ENCODE assay signal across 12 cellular contexts in the genomic region with DNA sequence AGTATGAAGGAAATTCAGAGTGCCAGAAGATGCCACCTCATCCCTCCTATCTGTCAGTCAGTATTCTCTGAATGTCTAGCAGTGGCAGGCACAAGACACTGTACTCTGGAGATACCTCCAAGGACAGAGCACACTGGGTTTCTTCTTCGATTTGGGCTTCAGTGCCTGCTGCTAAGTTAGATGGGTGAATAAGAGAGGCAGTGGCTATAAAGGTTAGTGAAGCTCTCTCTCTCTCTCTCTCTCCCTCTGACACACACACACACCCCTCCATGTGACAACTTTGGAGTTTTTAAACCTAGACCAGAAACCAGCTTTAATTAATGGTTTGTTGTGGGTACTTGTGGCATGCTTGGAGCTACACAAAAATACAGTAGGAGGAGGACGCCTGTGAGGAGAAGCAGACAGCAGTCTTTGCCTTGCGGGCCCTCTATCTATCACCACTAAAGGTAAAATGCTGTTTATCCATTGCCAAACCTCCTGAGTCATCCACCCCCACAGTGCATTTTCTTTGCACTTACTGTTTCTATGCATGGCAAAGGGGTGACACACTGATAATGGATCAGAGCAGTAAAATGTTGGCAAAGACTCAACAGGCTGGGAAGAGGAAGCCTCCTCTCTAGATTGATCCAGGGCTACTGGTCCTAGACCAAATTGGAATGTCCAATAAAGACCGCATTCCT.
DNase-seq lines count a peak whose midpoint lies in the region; ATAC-seq, FAIRE-seq and TF ChIP-seq lines count a peak whose summit lies in the region.
"Had no signal": no experiment of that assay in that cellular context is flagged by ENCODE, and none has a peak within 500 bp of the region (broad histone marks: within the 10 kb centered on the region; RNA-seq: fewer than 3 reads in every experiment).

No MANE protein-coding gene starts in this region.

- H3K79me2 ChIP-seq in keratinocyte (ENCODE audit: control insufficient read depth, insufficient read depth, low read length): no peaks in the 10 kb centered on the region

- H3K4me1 ChIP-seq in keratinocyte (ENCODE audit: control insufficient read depth, extremely low read depth, insufficient read depth, low read length): peaks cover 33% of the 10 kb centered on the region

- H3K9me3 ChIP-seq in AG04450 (ENCODE audit: control insufficient read depth, insufficient read depth, low read length) (no peaks in the 10 kb centered on the region), keratinocyte (ENCODE audit: control insufficient read depth, low read depth, low read length) (no peaks in the 10 kb centered on the region)

- no peak overlapping the region for H3K27ac Mint-ChIP-seq in T-helper 2 cell treated with Interferon-gamma antibody and Interleukin-4, amounts not matched to agents 5 μg/mL and 100 μg/mL, for 36 hours

- POLR2A ChIA-PET in AG04450 (lab: Yijun Ruan, JAX): interaction anchor here (0.6 to 0.9 kb wide), 3 partner anchors 170 to 445 kb away, joined by 3 to 6 read pairs (median 4); no protein-coding TSS in a partner anchor

- dilution Hi-C loops in keratinocyte (cut with MboI; ENCODE audit: extremely low pct_ligation_motif_present, low sequenced_read_pairs): no loop called here

- H4K20me1 ChIP-seq in keratinocyte (ENCODE audit: control insufficient read depth, extremely low read depth, insufficient read depth, low read length): no peaks in the 10 kb centered on the region

- in situ Hi-C loops in astrocyte of the cerebellum (cut with HindIII; ENCODE audit: low sequenced_read_pairs): no loop called here

- TF ChIP-seq CTCF in AG04450 (IDR thresholded peaks at IDR 0.05; ENCODE audit: low read depth, low read length) (no peak), astrocyte of the cerebellum (IDR thresholded peaks at IDR 0.05; ENCODE audit: low read depth, low read length, missing control alignments) (no peak), keratinocyte (optimal IDR thresholded peaks at IDR 0.05 in 1 of 3, IDR thresholded peaks at IDR 0.05 in 1 of 3, conservative IDR thresholded peaks at IDR 0.05 in 1 of 3; ENCODE audit: extremely low read depth in 1 of 3, insufficient read depth in 2 of 3, low read length in 3 of 3) (no peak)

- no peak overlapping the region for H3K4me3 Mint-ChIP-seq in T-helper 2 cell treated with Interferon-gamma antibody and Interleukin-4, amounts not matched to agents 5 μg/mL and 100 μg/mL, for 36 hours

- H3K27ac ChIP-seq in AG04450 (ENCODE audit: low read depth, low read length) (peak overlapping the region; percentile 65), keratinocyte (ENCODE audit: control insufficient read depth, insufficient read depth, low read length) (peak overlapping the region; percentile 57)

- peak overlapping the region; percentile 52 for H3K4me2 ChIP-seq in keratinocyte (ENCODE audit: control insufficient read depth, extremely low read depth, insufficient read depth, low read depth, low read length)

- no peaks in the 10 kb centered on the region for H3K9me3 Mint-ChIP-seq in T-helper 2 cell treated with Interferon-gamma antibody and Interleukin-4, amounts not matched to agents 5 μg/mL and 100 μg/mL, for 36 hours

- peaks cover 38% of the 10 kb centered on the region for H3K27me3 Mint-ChIP-seq in T-helper 2 cell treated with Interferon-gamma antibody and Interleukin-4, amounts not matched to agents 5 μg/mL and 100 μg/mL, for 36 hours (ENCODE audit: low read depth)

- no peak overlapping the region for H3K4me3 ChIP-seq in AG04450 (ENCODE audit: low read depth, low read length)
- H3K4me3 ChIP-seq in astrocyte of the cerebellum (ENCODE audit: low read depth, low read length): no peak overlapping the region
- no peak overlapping the region for H3K4me3 ChIP-seq in keratinocyte (ENCODE audit: control insufficient read depth in 2 of 3, extremely low read depth in 1 of 3, insufficient read depth in 2 of 3, low read depth in 1 of 3, low read length in 3 of 3)

- H3K9ac ChIP-seq in keratinocyte (ENCODE audit: control insufficient read depth, extremely low read depth, insufficient read depth, low read length): no peak overlapping the region

- H3K27me3 ChIP-seq in AG04450 (ENCODE audit: control insufficient read depth, insufficient read depth, low read length): peaks cover 17% of the 10 kb centered on the region
- peaks cover 18% of the 10 kb centered on the region for H3K27me3 ChIP-seq in keratinocyte (ENCODE audit: control insufficient read depth, extremely low read depth, insufficient read depth, low read length)

- DNase-seq in AG04450 (ENCODE audit: low read depth, low spot score) (peak; percentile 87), HPDE6-E6E7 (ENCODE audit: extremely low spot score) (peak; percentile 94), astrocyte of the cerebellum (ENCODE audit: low read depth) (peak; percentile 86), keratinocyte (ENCODE audit: low read depth, low spot score) (peak; percentile 81), NCI-H1048 (lab: John Stamatoyannopoulos, UW) (no peak), C1 segment of cervical spinal cord (lab: John Stamatoyannopoulos, UW) (no peak)
- no peak for DNase-seq in T-helper 2 cell treated with Interferon-gamma antibody and Interleukin-4, amounts not matched to agents 5 μg/mL and 100 μg/mL, for 36 hours (ENCODE audit: low spot score)
- DNase-seq: dermis blood vessel endothelial cell, left cardiac atrium, NCI-H510A, right cardiac atrium had no signal

- peaks cover 8% of the 10 kb centered on the region for H3K4me1 Mint-ChIP-seq in T-helper 2 cell treated with Interferon-gamma antibody and Interleukin-4, amounts not matched to agents 5 μg/mL and 100 μg/mL, for 36 hours (ENCODE audit: low read depth)

- no peaks in the 10 kb centered on the region for H3K36me3 Mint-ChIP-seq in T-helper 2 cell treated with Interferon-gamma antibody and Interleukin-4, amounts not matched to agents 5 μg/mL and 100 μg/mL, for 36 hours (ENCODE audit: low read depth)

- H3K9me1 ChIP-seq in keratinocyte (ENCODE audit: control insufficient read depth, extremely low read depth, insufficient read depth, low read length): no peaks in the 10 kb centered on the region

- FAIRE-seq in keratinocyte (lab: Jason Lieb, UNC): peak; percentile 98

- no peaks in the 10 kb centered on the region for H3K36me3 ChIP-seq in keratinocyte (ENCODE audit: control insufficient read depth in 2 of 2, extremely low read depth in 1 of 2, insufficient read depth in 2 of 2, low read length in 2 of 2)

- CTCF ChIA-PET in AG04450 (lab: Charles Lee): interaction anchor here (0.5 to 2.7 kb wide), 8 partner anchors 11 to 556 kb away, joined by 3 to 23 read pairs (median 3); no protein-coding TSS in a partner anchor

- H2AFZ ChIP-seq in keratinocyte (ENCODE audit: control insufficient read depth, low read length): peak overlapping the region; percentile 41

- no peak for ATAC-seq in HG02885 (IDR thresholded peaks at IDR 0.05; ENCODE audit: poor library complexity, unreplicated experiment)
- ATAC-seq: right cardiac atrium had no signal

Comparison
In these comparisons a context has a peak if more than half of its experiments do, and no peak if none do; other contexts are left out.
1. DNase-seq: peak in AG04450 (single experiment), HPDE6-E6E7 (single experiment), astrocyte of the cerebellum (single experiment) and keratinocyte (single experiment); none in NCI-H1048 (single experiment), C1 segment of cervical spinal cord (0 of 14) and T-helper 2 cell treated with Interferon-gamma antibody and Interleukin-4, amounts not matched to agents 5 μg/mL and 100 μg/mL, for 36 hours (single experiment).